ENCODE assay signal across 13 cellular contexts in the genomic region with DNA sequence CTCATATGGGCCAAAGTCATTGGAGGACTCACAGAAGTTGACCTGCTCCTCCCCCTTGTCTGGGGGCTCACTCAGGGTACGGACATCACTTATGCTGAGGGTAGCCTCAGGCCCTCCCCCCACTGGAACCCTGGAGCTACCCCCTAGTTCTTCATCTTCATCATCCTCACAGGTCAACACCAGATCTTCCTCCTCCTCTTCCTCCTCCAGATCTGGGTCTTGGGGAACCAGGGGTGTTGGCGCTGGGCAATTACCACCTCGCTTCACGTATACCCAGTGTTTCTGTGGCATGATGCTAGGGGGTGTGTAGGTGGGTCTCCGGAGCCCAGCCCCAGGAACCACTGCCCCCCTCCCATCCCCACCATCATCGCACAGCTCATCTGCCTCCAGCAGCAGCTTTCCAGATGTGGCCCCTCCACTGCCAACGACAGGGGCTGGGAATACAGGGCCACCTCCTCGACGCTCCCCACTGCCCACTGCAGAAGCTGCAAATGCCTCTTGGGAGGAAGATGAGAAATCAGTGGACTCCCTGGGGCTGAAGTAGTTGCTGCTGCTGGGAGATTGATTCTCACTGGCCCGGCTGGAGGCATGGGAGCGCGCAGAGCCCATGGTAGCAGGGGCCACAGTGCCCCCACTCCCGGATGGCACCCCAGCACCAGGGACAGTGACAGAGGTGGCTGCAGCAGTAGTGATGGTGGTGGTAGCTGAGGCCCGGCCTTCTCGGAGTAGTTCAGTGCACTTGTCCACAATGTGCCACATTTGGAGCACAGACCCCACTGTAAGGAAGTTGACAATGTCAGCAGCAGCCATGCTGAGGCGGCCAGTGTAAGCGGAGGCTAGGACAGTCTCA. TPM values are rescaled to one million over a fixed set of nuclear protein-coding genes. Genes with fewer than 3 reads are reported as not detected.
DNase-seq lines count a peak whose midpoint lies in the region; ATAC-seq and TF ChIP-seq lines count a peak whose summit lies in the region.
"Had no signal": no experiment of that assay in that cellular context is flagged by ENCODE, and none has a peak within 500 bp of the region (broad histone marks: within the 10 kb centered on the region; RNA-seq: fewer than 3 reads in every experiment).

No MANE protein-coding gene starts in this region.

- no peaks in the 10 kb centered on the region for H4K20me1 ChIP-seq in mammary epithelial cell (ENCODE audit: insufficient read depth, low read length)

- peaks cover 60% of the 10 kb centered on the region for H3K79me2 ChIP-seq in mammary epithelial cell (ENCODE audit: insufficient read depth, low read length)

- dilution Hi-C loops in mammary epithelial cell (cut with HindIII; ENCODE audit: low sequenced_read_pairs), result loop anchor here (5.0 kb wide), 2 partner anchors 66 to 96 kb away; a partner anchor contains a TSS

- H3K27me3 ChIP-seq in mammary epithelial cell (ENCODE audit: insufficient read depth, low read length), result no peaks in the 10 kb centered on the region
- no peaks in the 10 kb centered on the region for H3K27me3 ChIP-seq in naive thymus-derived CD4-positive, alpha-beta T cell (ENCODE audit: control insufficient read depth in 2 of 2, insufficient read depth in 2 of 2, low read length in 2 of 2)
- no peaks in the 10 kb centered on the region for H3K27me3 ChIP-seq in transverse colon
- H3K27me3 ChIP-seq in colonic mucosa, result no peaks in the 10 kb centered on the region

- DNase-seq in MCF 10A (ENCODE audit: unreplicated experiment) (no peak), mammary epithelial cell (no peak), transverse colon (no peak), SKM-1 treated with dmso at 0.1 percent for 144 hours (lab: John Stamatoyannopoulos, UW; ENCODE audit: unreplicated experiment) (no peak), colonic mucosa (no peak)
- no peak for DNase-seq in activated T-helper 2 cell treated with anti-CD3 and anti-CD28 coated beads, Interferon-gamma antibody, Interleukin-2, Interleukin-4, amounts not matched to agents 10 μg/mL and 5 μg/mL and 100 μg/mL, durations not matched to agents 14 hours and 24 hours and 36 hours (ENCODE audit: low spot score)
- no peak for DNase-seq in naive thymus-derived CD4-positive, alpha-beta T cell
- DNase-seq: activated CD4-positive, alpha-beta T cell treated with anti-CD3 and anti-CD28 coated beads, Interleukin-2, amount 50 U/mL, for 4 hours; central memory CD4-positive, alpha-beta T cell; NCI-H2171; stimulated activated CD8-positive, alpha-beta memory T cell treated with anti-CD3 and anti-CD28 coated beads, Interleukin-4, amount 100 ng/mL, for 48 hours had no signal

- no peak for TF ChIP-seq EP300 in transverse colon (IDR thresholded peaks at IDR 0.05; ENCODE audit: low read depth)

- BruUV-seq in MCF 10A (replicated peaks; lab: Mats Ljungman, UMichigan), result no TSS peak
- no TSS peak for BruUV-seq in mammary epithelial cell (replicated peaks; lab: Mats Ljungman, UMichigan)

- H3K36me3 Mint-ChIP-seq in MCF 10A (ENCODE audit: insufficient read depth, unreplicated experiment), result peaks cover 81% of the 10 kb centered on the region
- peaks cover 69% of the 10 kb centered on the region for H3K36me3 Mint-ChIP-seq in activated T-helper 2 cell treated with anti-CD3 and anti-CD28 coated beads, Interferon-gamma antibody, Interleukin-2, Interleukin-4, amounts not matched to agents 10 μg/mL and 5 μg/mL and 100 μg/mL, durations not matched to agents 14 hours and 24 hours and 36 hours (ENCODE audit: low read depth)
- H3K36me3 Mint-ChIP-seq in naive thymus-derived CD4-positive, alpha-beta T cell, result peaks cover 4 to 56% (median 18%) of the 10 kb centered on the region in 5 donors

- H3K9me3 Mint-ChIP-seq in MCF 10A (ENCODE audit: unreplicated experiment), result no peaks in the 10 kb centered on the region
- H3K9me3 Mint-ChIP-seq in activated T-helper 2 cell treated with anti-CD3 and anti-CD28 coated beads, Interferon-gamma antibody, Interleukin-2, Interleukin-4, amounts not matched to agents 10 μg/mL and 5 μg/mL and 100 μg/mL, durations not matched to agents 14 hours and 24 hours and 36 hours, result no peaks in the 10 kb centered on the region
- peaks cover 0 to 2% (median 0%) of the 10 kb centered on the region in 11 donors for H3K9me3 Mint-ChIP-seq in naive thymus-derived CD4-positive, alpha-beta T cell

- no peaks in the 10 kb centered on the region for H3K27me3 Mint-ChIP-seq in MCF 10A (ENCODE audit: insufficient read depth, unreplicated experiment)
- no peaks in the 10 kb centered on the region for H3K27me3 Mint-ChIP-seq in activated T-helper 2 cell treated with anti-CD3 and anti-CD28 coated beads, Interferon-gamma antibody, Interleukin-2, Interleukin-4, amounts not matched to agents 10 μg/mL and 5 μg/mL and 100 μg/mL, durations not matched to agents 14 hours and 24 hours and 36 hours (ENCODE audit: low read depth)
- no peaks in the 10 kb centered on the region for H3K27me3 Mint-ChIP-seq in naive thymus-derived CD4-positive, alpha-beta T cell

- no peak overlapping the region for H2AFZ ChIP-seq in mammary epithelial cell (ENCODE audit: low read depth, low read length)

- no peak for TF ChIP-seq CTCF in MCF 10A (IDR thresholded peaks at IDR 0.05; ENCODE audit: unreplicated experiment)
- TF ChIP-seq CTCF in mammary epithelial cell (conservative IDR thresholded peaks at IDR 0.05 in 1 of 2, IDR thresholded peaks at IDR 0.05 in 1 of 2; ENCODE audit: extremely low read depth in 1 of 2, insufficient read depth in 1 of 2, low read depth in 1 of 2, low read length in 2 of 2), result no peak
- no peak for TF ChIP-seq CTCF in transverse colon (IDR thresholded peaks at IDR 0.05)
- TF ChIP-seq CTCF in colonic mucosa (IDR thresholded peaks at IDR 0.05), result no peak

- no peak overlapping the region for H3K4me2 ChIP-seq in mammary epithelial cell (ENCODE audit: insufficient read depth, low read depth, low read length)

- H3K4me1 ChIP-seq in mammary epithelial cell (ENCODE audit: insufficient read depth, low read length), result peaks cover 50% of the 10 kb centered on the region
- H3K4me1 ChIP-seq in naive thymus-derived CD4-positive, alpha-beta T cell (ENCODE audit: control insufficient read depth in 2 of 2, insufficient read depth in 2 of 2, low read length in 2 of 2), result peaks cover 57 to 62% of the 10 kb centered on the region in 2 donors
- peaks cover 28 to 69% (median 57%) of the 10 kb centered on the region in 4 donors for H3K4me1 ChIP-seq in transverse colon
- peaks cover 20% of the 10 kb centered on the region for H3K4me1 ChIP-seq in colonic mucosa

- TF ChIP-seq POLR2A in transverse colon (IDR thresholded peaks at IDR 0.05), result no peak

- H3K4me3 ChIP-seq in mammary epithelial cell (replicated peaks in 1 of 3; ENCODE audit: insufficient read depth in 1 of 3, low read depth in 2 of 3, low read length in 3 of 3), result no peak overlapping the region
- no peak overlapping the region for H3K4me3 ChIP-seq in naive thymus-derived CD4-positive, alpha-beta T cell (ENCODE audit: low read length)
- H3K4me3 ChIP-seq in transverse colon, result no peak overlapping the region
- H3K4me3 ChIP-seq in colonic mucosa, result no peak overlapping the region

- H3K36me3 ChIP-seq in mammary epithelial cell (ENCODE audit: insufficient read depth, low read length) (peaks cover 12% of the 10 kb centered on the region), transverse colon (peaks cover 0 to 21% (median 8%) of the 10 kb centered on the region in 4 donors), colonic mucosa (peaks cover 9% of the 10 kb centered on the region)
- peaks cover 15 to 37% (median 20%) of the 10 kb centered on the region in 3 experiments for H3K36me3 ChIP-seq in naive thymus-derived CD4-positive, alpha-beta T cell (ENCODE audit: control insufficient read depth in 2 of 3, insufficient read depth in 3 of 3, low read length in 3 of 3)

- peak overlapping the region; percentile 96 for H3K4me3 Mint-ChIP-seq in MCF 10A (ENCODE audit: unreplicated experiment)
- peak overlapping the region; percentile 99 for H3K4me3 Mint-ChIP-seq in activated T-helper 2 cell treated with anti-CD3 and anti-CD28 coated beads, Interferon-gamma antibody, Interleukin-2, Interleukin-4, amounts not matched to agents 10 μg/mL and 5 μg/mL and 100 μg/mL, durations not matched to agents 14 hours and 24 hours and 36 hours (ENCODE audit: low read depth)
- H3K4me3 Mint-ChIP-seq in naive thymus-derived CD4-positive, alpha-beta T cell, result peak overlapping the region; percentile 77 to 100 (median 100)

- peaks cover 58% of the 10 kb centered on the region for H3K4me1 Mint-ChIP-seq in MCF 10A (ENCODE audit: insufficient read depth, unreplicated experiment)
- H3K4me1 Mint-ChIP-seq in activated T-helper 2 cell treated with anti-CD3 and anti-CD28 coated beads, Interferon-gamma antibody, Interleukin-2, Interleukin-4, amounts not matched to agents 10 μg/mL and 5 μg/mL and 100 μg/mL, durations not matched to agents 14 hours and 24 hours and 36 hours (ENCODE audit: low read depth), result peaks cover 51% of the 10 kb centered on the region
- peaks cover 52 to 85% (median 75%) of the 10 kb centered on the region in 7 donors for H3K4me1 Mint-ChIP-seq in naive thymus-derived CD4-positive, alpha-beta T cell

- H3K9me3 ChIP-seq in mammary epithelial cell (replicated peaks; ENCODE audit: insufficient read depth, low read length) (no peaks in the 10 kb centered on the region), transverse colon (no peaks in the 10 kb centered on the region), colonic mucosa (no peaks in the 10 kb centered on the region)
- no peaks in the 10 kb centered on the region for H3K9me3 ChIP-seq in naive thymus-derived CD4-positive, alpha-beta T cell (ENCODE audit: control insufficient read depth in 2 of 3, low read length in 3 of 3)
- H3K9me3 ChIP-seq: lower lobe of right lung had no signal

- H3K27ac ChIP-seq in mammary epithelial cell (ENCODE audit: insufficient read depth, low read depth, low read length) (no peak overlapping the region), transverse colon (peak overlapping the region in 3 of 4 donors; percentile 92 to 99 (median 95)), colonic mucosa (no peak overlapping the region)
- peak overlapping the region; percentile 99 for H3K27ac ChIP-seq in naive thymus-derived CD4-positive, alpha-beta T cell (ENCODE audit: low read depth, low read length)

- in situ Hi-C loops in mammary epithelial cell (cut with MboI; ENCODE audit: low sequenced_read_pairs in 2 of 2), result no loop called here
- in situ Hi-C loops in transverse colon (cut with MboI; ENCODE audit: low pct_ligation_motif_present in 1 of 4, low pct_unique_long_range_greater_than_20kb in 1 of 4, low sequenced_read_pairs in 3 of 4), result no loop called here

- ATAC-seq in naive thymus-derived CD4-positive, alpha-beta T cell, result no peak
- no peak for ATAC-seq in HG03432 (IDR thresholded peaks at IDR 0.05; ENCODE audit: unreplicated experiment)
- ATAC-seq: lower lobe of right lung had no signal

- WGBS in mammary epithelial cell (ENCODE audit: low coverage, missing lambda C conversion rate), result 95% methylated on average over 11 of the region's 17 CpGs
- WGBS in transverse colon (ENCODE audit: low coverage in 1 of 2), 2 donors, result 92 to 100% methylated on average over 1 to 17 of the region's 17 CpGs

- CTCF ChIA-PET in MCF 10A (lab: Yijun Ruan, JAX), result interaction anchor here (0.7 to 1.5 kb wide), 2 partner anchors 24 to 75 kb away, joined by 3 to 4 read pairs; no protein-coding TSS in a partner anchor
- CTCF ChIA-PET in mammary epithelial cell (lab: Charles Lee; ENCODE audit: low non-redundant PET), result no interaction called here
- CTCF ChIA-PET in naive thymus-derived CD4-positive, alpha-beta T cell (lab: Charles Lee), result interaction anchor here (1.0 kb wide), 1 partner anchor 14 kb away, joined by 3 read pairs; no protein-coding TSS in a partner anchor

- no peak overlapping the region for H3K9ac ChIP-seq in mammary epithelial cell (ENCODE audit: insufficient read depth, low read length)
- peak overlapping the region in 1 of 2 donors; percentile 26 for H3K9ac ChIP-seq in colonic mucosa (ENCODE audit: low read depth in 2 of 2, low read length in 2 of 2)

- POLR2A ChIA-PET in MCF 10A (lab: Yijun Ruan, JAX), result interaction anchor here (1.5 to 3.0 kb wide), 2 partner anchors 17 to 60 kb away, joined by 6 to 30 read pairs; a partner anchor contains a TSS
- POLR2A ChIA-PET in naive thymus-derived CD4-positive, alpha-beta T cell (lab: Charles Lee), result interaction anchor here (1.4 to 4.3 kb wide), 6 partner anchors 10 to 109 kb away, joined by 6 to 37 read pairs (median 22); a partner anchor contains a TSS

- intact Hi-C loops in MCF 10A (cut with micrococcal nuclease), result no loop called here
- intact Hi-C loops in mammary epithelial cell (cut with micrococcal nuclease), result no loop called here
- intact Hi-C loops in activated T-helper 2 cell treated with anti-CD3 and anti-CD28 coated beads, Interferon-gamma antibody, Interleukin-2, Interleukin-4, amounts not matched to agents 10 μg/mL and 5 μg/mL and 100 μg/mL, durations not matched to agents 14 hours and 24 hours and 36 hours (cut with micrococcal nuclease), result loop anchor here (10.0 kb wide), 1 partner anchor 461 kb away; a partner anchor contains a TSS
- intact Hi-C loops in naive thymus-derived CD4-positive, alpha-beta T cell (cut with micrococcal nuclease), result loop anchor here (2.0 to 10.0 kb wide), 3 partner anchors 216 to 919 kb away; a partner anchor contains a TSS
- intact Hi-C loops in transverse colon (cut with DNase I; ENCODE audit: low total_unique reads), result loop anchor here (10.0 kb wide), 1 partner anchor 99 kb away; a partner anchor contains a TSS
- intact Hi-C loops in colonic mucosa (cut with DNase I), result loop anchor here (2.0 to 10.0 kb wide), 2 partner anchors 39 to 99 kb away; a partner anchor contains a TSS

- no peak overlapping the region for H3K27ac Mint-ChIP-seq in MCF 10A (ENCODE audit: low read depth, unreplicated experiment)
- H3K27ac Mint-ChIP-seq in activated T-helper 2 cell treated with anti-CD3 and anti-CD28 coated beads, Interferon-gamma antibody, Interleukin-2, Interleukin-4, amounts not matched to agents 10 μg/mL and 5 μg/mL and 100 μg/mL, durations not matched to agents 14 hours and 24 hours and 36 hours, result peak overlapping the region; percentile 98
- peak overlapping the region; percentile 89 to 99 (median 98) for H3K27ac Mint-ChIP-seq in naive thymus-derived CD4-positive, alpha-beta T cell

RNA-seq across cellular contexts. Expression of a gene that starts 1.6 kb away (rescaled TPM):
- total RNA-seq in MCF 10A (2022), result 12.3 and 15.5 TPM in 2 replicates
- total RNA-seq in mammary epithelial cell, result 10 to 100 TPM; 11.5 to 16.3 TPM
- polyA plus RNA-seq in mammary epithelial cell, result 6.5 TPM
- polyA minus RNA-seq in mammary epithelial cell, result 9.5 TPM
- total RNA-seq in activated T-helper 2 cell treated with anti-CD3 and anti-CD28 coated beads, Interferon-gamma antibody, Interleukin-2, Interleukin-4, amounts not matched to agents 10 μg/mL and 5 μg/mL and 100 μg/mL, durations not matched to agents 14 hours and 24 hours and 36 hours, result 10.9 and 14.4 TPM in 2 replicates
- total RNA-seq in naive thymus-derived CD4-positive, alpha-beta T cell, result 10 to 100 TPM; 15.5 to 30.1 (median 20.5) TPM
- polyA plus RNA-seq in naive thymus-derived CD4-positive, alpha-beta T cell, result 10 to 100 TPM; 15.6 TPM
- 10 to 100 TPM; 10.1 to 31.8 (median 17.2) TPM for total RNA-seq in transverse colon
- 10 to 100 TPM; 12.4 to 16.9 TPM for total RNA-seq in colonic mucosa

RNA-seq across cellular contexts. Expression of a gene that starts 2.1 kb away (rescaled TPM):
- total RNA-seq in MCF 10A (2022) (84.9 and 87.9 TPM in 2 replicates), mammary epithelial cell (100 to 1,000 TPM; 117 to 119 TPM), transverse colon (100 to 1,000 TPM; 175 to 423 (median 217) TPM), colonic mucosa (100 to 1,000 TPM; 204 to 235 TPM)
- 71.4 TPM for polyA plus RNA-seq in mammary epithelial cell
- polyA minus RNA-seq in mammary epithelial cell, result 60.7 TPM
- 274 and 276 TPM in 2 replicates for total RNA-seq in activated T-helper 2 cell treated with anti-CD3 and anti-CD28 coated beads, Interferon-gamma antibody, Interleukin-2, Interleukin-4, amounts not matched to agents 10 μg/mL and 5 μg/mL and 100 μg/mL, durations not matched to agents 14 hours and 24 hours and 36 hours
- 100 to 1,000 TPM; 196 to 386 (median 240) TPM for total RNA-seq in naive thymus-derived CD4-positive, alpha-beta T cell
- polyA plus RNA-seq in naive thymus-derived CD4-positive, alpha-beta T cell, result 100 to 1,000 TPM; 296 to 334 TPM

RNA-seq across cellular contexts. Expression of a gene that starts 6.8 kb away (rescaled TPM):
- total RNA-seq in MCF 10A (2022), result 39.7 and 47.7 TPM in 2 replicates
- total RNA-seq in mammary epithelial cell, result 10 to 100 TPM; 35.0 to 49.3 TPM
- polyA plus RNA-seq in mammary epithelial cell, result 25.9 TPM
- polyA minus RNA-seq in mammary epithelial cell, result 80.0 TPM
- 61.5 and 64.7 TPM in 2 replicates for total RNA-seq in activated T-helper 2 cell treated with anti-CD3 and anti-CD28 coated beads, Interferon-gamma antibody, Interleukin-2, Interleukin-4, amounts not matched to agents 10 μg/mL and 5 μg/mL and 100 μg/mL, durations not matched to agents 14 hours and 24 hours and 36 hours
- 10 to 100 TPM; 36.4 to 81.6 (median 79.6) TPM for total RNA-seq in naive thymus-derived CD4-positive, alpha-beta T cell
- polyA plus RNA-seq in naive thymus-derived CD4-positive, alpha-beta T cell, result 100 to 1,000 TPM in 1 of 2 donors, 10 to 100 TPM in 1; 69.4 to 133 TPM
- 100 to 1,000 TPM in 1 of 4 donors, 10 to 100 TPM in 3; 40.7 to 302 (median 52.6) TPM for total RNA-seq in transverse colon
- total RNA-seq in colonic mucosa, result 10 to 100 TPM; 38.7 to 46.7 TPM

RNA-seq across cellular contexts. Expression of a gene that starts 17.2 kb away (rescaled TPM):
- 30.4 and 37.9 TPM in 2 replicates for total RNA-seq in MCF 10A (2022)
- 10 to 100 TPM; 22.0 to 47.0 TPM for total RNA-seq in mammary epithelial cell
- polyA plus RNA-seq in mammary epithelial cell, result 34.0 TPM
- polyA minus RNA-seq in mammary epithelial cell, result 23.3 TPM
- 31.5 and 32.9 TPM in 2 replicates for total RNA-seq in activated T-helper 2 cell treated with anti-CD3 and anti-CD28 coated beads, Interferon-gamma antibody, Interleukin-2, Interleukin-4, amounts not matched to agents 10 μg/mL and 5 μg/mL and 100 μg/mL, durations not matched to agents 14 hours and 24 hours and 36 hours
- 10 to 100 TPM; 45.7 to 76.8 (median 67.4) TPM for total RNA-seq in naive thymus-derived CD4-positive, alpha-beta T cell
- 10 to 100 TPM in 1 of 2 donors, 1 to 10 TPM in 1; 4.1 to 11.5 TPM for polyA plus RNA-seq in naive thymus-derived CD4-positive, alpha-beta T cell
- total RNA-seq in transverse colon, result 10 to 100 TPM; 21.3 to 70.3 (median 25.8) TPM
- 10 to 100 TPM; 29.9 to 34.7 TPM for total RNA-seq in colonic mucosa

RNA-seq across cellular contexts. Expression of a gene that starts 26.6 kb away (rescaled TPM):
- total RNA-seq in MCF 10A (2022), result 54.7 and 67.1 TPM in 2 replicates
- total RNA-seq in mammary epithelial cell, result 10 to 100 TPM; 15.2 to 59.2 TPM
- polyA plus RNA-seq in mammary epithelial cell, result 45.0 TPM
- 37.5 TPM for polyA minus RNA-seq in mammary epithelial cell
- 104 and 117 TPM in 2 replicates for total RNA-seq in activated T-helper 2 cell treated with anti-CD3 and anti-CD28 coated beads, Interferon-gamma antibody, Interleukin-2, Interleukin-4, amounts not matched to agents 10 μg/mL and 5 μg/mL and 100 μg/mL, durations not matched to agents 14 hours and 24 hours and 36 hours
- 10 to 100 TPM; 14.6 to 73.2 (median 35.5) TPM for total RNA-seq in naive thymus-derived CD4-positive, alpha-beta T cell
- 10 to 100 TPM; 26.5 to 36.3 TPM for polyA plus RNA-seq in naive thymus-derived CD4-positive, alpha-beta T cell
- total RNA-seq in transverse colon, result 10 to 100 TPM in 3 of 4 donors, not detected in 1; 23.6 to 39.8 (median 28.1) TPM
- total RNA-seq in colonic mucosa, result 10 to 100 TPM; 36.5 to 77.0 TPM

Comparison
In these comparisons a context has a peak if more than half of its experiments do, and no peak if none do; other contexts are left out.
1. H3K27ac ChIP-seq: peak in naive thymus-derived CD4-positive, alpha-beta T cell (single experiment) and transverse colon (3 of 4); none in mammary epithelial cell (single experiment) and colonic mucosa (single experiment).
2. intact Hi-C loops: an anchor here in activated T-helper 2 cell treated with anti-CD3 and anti-CD28 coated beads, Interferon-gamma antibody, Interleukin-2, Interleukin-4, amounts not matched to agents 10 μg/mL and 5 μg/mL and 100 μg/mL, durations not matched to agents 14 hours and 24 hours and 36 hours (10.0 kb wide), naive thymus-derived CD4-positive, alpha-beta T cell (2.0 to 10.0 kb wide), transverse colon (10.0 kb wide) and colonic mucosa (2.0 to 10.0 kb wide); none called in MCF 10A and mammary epithelial cell.
3. Peak in every context shown above with its lines, with median percentiles within 50 percentile points of each other: H3K4me3 Mint-ChIP-seq.